Comparison of ENCODE assay signal across 8 cellular contexts in genomic region chrX:111095974-111096870, GRCh38. TPM values are rescaled to one million over a fixed set of nuclear protein-coding genes. Genes with fewer than 3 reads are reported as not detected.
DNase-seq lines count a peak whose midpoint lies in the region; ATAC-seq, FAIRE-seq and TF ChIP-seq lines count a peak whose summit lies in the region.

Gene PAK3 (plus strand): TSS chrX:111096191. CDS start chrX:111123104, 26,913 bp downstream.

- dilution Hi-C loops in keratinocyte (cut with MboI; ENCODE audit: extremely low pct_ligation_motif_present, low sequenced_read_pairs), result no loop called here

- peak within 1 kb of the TSS; percentile 15 for H2AFZ ChIP-seq in keratinocyte (ENCODE audit: control insufficient read depth, low read length)
- peak within 1 kb of the TSS; percentile 85 for H2AFZ ChIP-seq in smooth muscle cell (ENCODE audit: low read depth)

- no peaks in the 10 kb centered on the region for H3K36me3 ChIP-seq in keratinocyte (ENCODE audit: control insufficient read depth in 2 of 2, extremely low read depth in 1 of 2, insufficient read depth in 2 of 2, low read length in 2 of 2)
- H3K36me3 ChIP-seq in smooth muscle cell (ENCODE audit: low read depth), result no peaks in the 10 kb centered on the region

- H3K27me3 ChIP-seq in keratinocyte (ENCODE audit: control insufficient read depth, extremely low read depth, insufficient read depth, low read length), result peaks cover 4% of the 10 kb centered on the region
- H3K27me3 ChIP-seq in smooth muscle cell (ENCODE audit: low read depth), result peaks cover 54% of the 10 kb centered on the region

- H3K9me3 ChIP-seq in keratinocyte (ENCODE audit: control insufficient read depth, low read depth, low read length) (no peaks in the 10 kb centered on the region), smooth muscle cell (replicated peaks; ENCODE audit: low read depth) (no peaks in the 10 kb centered on the region)

- in situ Hi-C loops in SK-MEL-5 (cut with HindIII; ENCODE audit: low pct_unique_long_range_greater_than_20kb, low sequenced_read_pairs), result no loop called here

- ATAC-seq in GM18498 (IDR thresholded peaks at IDR 0.05; ENCODE audit: unreplicated experiment), result peak; percentile 62

- H3K4me2 ChIP-seq in keratinocyte (ENCODE audit: control insufficient read depth, extremely low read depth, insufficient read depth, low read depth, low read length), result peak within 1 kb of the TSS; percentile 71
- peak within 1 kb of the TSS; percentile 95 for H3K4me2 ChIP-seq in smooth muscle cell

- DNase-seq in HK-2 (ENCODE audit: unreplicated experiment) (peak; percentile 62), SK-MEL-5 (ENCODE audit: low read depth, low spot score) (peak; percentile 5), caudate nucleus (lab: John Stamatoyannopoulos, UW) (peak in 45 of 61 donors; percentile 0 to 77 (median 27)), keratinocyte (ENCODE audit: low read depth, low spot score) (no peak), smooth muscle cell (lab: John Stamatoyannopoulos, UW; ENCODE audit: unreplicated experiment) (peak; percentile 7), AG08395 (ENCODE audit: low spot score) (no peak), SIG-M5 treated with dmso at 0.1 percent for 504 hours (lab: John Stamatoyannopoulos, UW; ENCODE audit: unreplicated experiment) (no peak)

- WGBS in smooth muscle cell (ENCODE audit: low lambda C conversion rate), result under 1% methylated on average over 42 of the region's 51 CpGs

- no peak within 1 kb of the TSS for H3K9ac ChIP-seq in keratinocyte (ENCODE audit: control insufficient read depth, extremely low read depth, insufficient read depth, low read length)
- H3K9ac ChIP-seq in smooth muscle cell (ENCODE audit: low read depth), result no peak within 1 kb of the TSS

- FAIRE-seq in keratinocyte (lab: Jason Lieb, UNC), result no peak

- H3K27ac ChIP-seq in caudate nucleus (ENCODE audit: low read depth, low read length) (no peak within 1 kb of the TSS), keratinocyte (ENCODE audit: control insufficient read depth, insufficient read depth, low read length) (no peak within 1 kb of the TSS), smooth muscle cell (ENCODE audit: low read depth) (no peak within 1 kb of the TSS)

- no peak for TF ChIP-seq CTCF in keratinocyte (optimal IDR thresholded peaks at IDR 0.05 in 1 of 3, IDR thresholded peaks at IDR 0.05 in 1 of 3, conservative IDR thresholded peaks at IDR 0.05 in 1 of 3; ENCODE audit: extremely low read depth in 1 of 3, insufficient read depth in 2 of 3, low read length in 3 of 3)
- no peak for TF ChIP-seq CTCF in smooth muscle cell (IDR thresholded peaks at IDR 0.05; ENCODE audit: borderline replicate concordance, insufficient read depth, poor library complexity, severe bottlenecking)

- H3K4me1 ChIP-seq in keratinocyte (ENCODE audit: control insufficient read depth, extremely low read depth, insufficient read depth, low read length) (no peaks in the 10 kb centered on the region), smooth muscle cell (ENCODE audit: low read depth) (peaks cover 5% of the 10 kb centered on the region)

- H4K20me1 ChIP-seq in keratinocyte (ENCODE audit: control insufficient read depth, extremely low read depth, insufficient read depth, low read length) (no peaks in the 10 kb centered on the region), smooth muscle cell (ENCODE audit: low read depth) (no peaks in the 10 kb centered on the region)

- H3F3A ChIP-seq in smooth muscle cell (ENCODE audit: low read depth), result no peaks in the 10 kb centered on the region

- no peaks in the 10 kb centered on the region for H3K9me1 ChIP-seq in keratinocyte (ENCODE audit: control insufficient read depth, extremely low read depth, insufficient read depth, low read length)

- H3K4me3 ChIP-seq in keratinocyte (ENCODE audit: control insufficient read depth in 2 of 3, extremely low read depth in 1 of 3, insufficient read depth in 2 of 3, low read depth in 1 of 3, low read length in 3 of 3) (peak within 1 kb of the TSS; percentile 7 to 55 (median 42)), smooth muscle cell (peak within 1 kb of the TSS; percentile 58)

- H3K79me2 ChIP-seq in keratinocyte (ENCODE audit: control insufficient read depth, insufficient read depth, low read length) (no peaks in the 10 kb centered on the region), smooth muscle cell (ENCODE audit: low read depth) (no peaks in the 10 kb centered on the region)

RNA-seq across cellular contexts. Expression of gene PAK3, which starts in this region (rescaled TPM):
- 0.03 TPM in 1 of 2 replicates, not detected in the other for total RNA-seq in SK-MEL-5 (2014; rRNA removed; shearing (Covaris generic))
- 0.04 TPM in 1 of 2 replicates, not detected in the other for polyA plus RNA-seq in SK-MEL-5 (2015; cell fraction: cytosol; rRNA removed)
- polyA plus RNA-seq in SK-MEL-5 (2015; cell fraction: nucleus; rRNA removed), result not detected in 2 replicates
- polyA plus RNA-seq in keratinocyte, result 0.27 to 0.37 TPM (median 0.34 TPM) in 3 replicates
- polyA plus RNA-seq in keratinocyte (2011; ENCODE audit: low read depth), result not detected
- polyA plus RNA-seq in keratinocyte (2011; cell fraction: cytosol; rRNA removed), result 0.05 and 0.18 TPM in 2 replicates
- 0.43 and 0.60 TPM in 2 replicates for polyA plus RNA-seq in keratinocyte (2011; cell fraction: nucleus; rRNA removed)
- 0.17 TPM in 1 of 2 replicates, not detected in the other for polyA plus RNA-seq in keratinocyte (2012; ENCODE audit: low replicate concordance)
- 0.26 to 0.74 TPM in 2 of 3 replicates, not detected in the other for polyA minus RNA-seq in keratinocyte
- not detected for polyA minus RNA-seq in keratinocyte (2011; cell fraction: cytosol; rRNA and poly(A)+ RNA removed)
- 0.53 and 1.3 TPM in 2 replicates for polyA minus RNA-seq in keratinocyte (2011; cell fraction: nucleus; rRNA and poly(A)+ RNA removed)
- total RNA-seq in smooth muscle cell, result 0.04 and 0.36 TPM in 2 replicates
- polyA plus RNA-seq in smooth muscle cell, result 0.14 and 0.17 TPM in 2 replicates

Comparison
In these comparisons a context has a peak if more than half of its experiments do, and no peak if none do; other contexts are left out.
1. Peak in DNase-seq in SK-MEL-5; RNA of the gene not detected or under 1 TPM.
2. Peak in DNase-seq, H3K4me3 ChIP-seq and H3K4me2 ChIP-seq in smooth muscle cell; RNA of the gene not detected or under 1 TPM.
3. DNase-seq: peak in HK-2 (single experiment) and caudate nucleus (45 of 61); none in keratinocyte (single experiment), AG08395 (single experiment) and SIG-M5 treated with dmso at 0.1 percent for 504 hours (single experiment).